12 cellular contexts compared by ENCODE assay signal in genomic region chr17:66386789-66387351, GRCh38.
A peak's percentile ranks its signal among the peaks of the same experiment; 100 is the strongest.
DNase-seq lines count a peak whose midpoint lies in the region; ATAC-seq and TF ChIP-seq lines count a peak whose summit lies in the region.
"Had no signal": no experiment of that assay in that cellular context is flagged by ENCODE, and none has a peak within 500 bp of the region (broad histone marks: within the 10 kb centered on the region; RNA-seq: fewer than 3 reads in every experiment).

No MANE protein-coding gene starts in this region.

- ATAC-seq in CD8-positive, alpha-beta T cell = no peak
- ATAC-seq in activated T-helper 17 cell treated with anti-CD3 and anti-CD28 coated beads, Interleukin-2, amount 50 U/mL, for 72 hours (replicated peaks) = no peak
- peak; percentile 42 for ATAC-seq in left lung

- no peak for TF ChIP-seq CTCF in CD8-positive, alpha-beta T cell (IDR thresholded peaks at IDR 0.05)
- no peak for TF ChIP-seq CTCF in left lung (IDR thresholded peaks at IDR 0.05)

- no peaks in the 10 kb centered on the region for H3K9me3 ChIP-seq in CD8-positive, alpha-beta T cell (ENCODE audit: low read length)
- H3K9me3 ChIP-seq in left lung = no peaks in the 10 kb centered on the region
- H3K9me3 ChIP-seq: neutrophil had no signal

- peak overlapping the region; percentile 67 for H3K27ac Mint-ChIP-seq in CD8-positive, alpha-beta T cell
- H3K27ac Mint-ChIP-seq in activated T-helper 17 cell treated with anti-CD3 and anti-CD28 coated beads, Interleukin-2, amount 50 U/mL, for 72 hours = peak overlapping the region; percentile 1

- POLR2A ChIA-PET in CD8-positive, alpha-beta T cell (lab: Charles Lee) = interaction anchor here (1.2 to 1.5 kb wide), 2 partner anchors 11 to 25 kb away, joined by 3 read pairs; no protein-coding TSS in a partner anchor

- H3K27me3 Mint-ChIP-seq in CD8-positive, alpha-beta T cell (ENCODE audit: low read depth) = no peaks in the 10 kb centered on the region
- H3K27me3 Mint-ChIP-seq in activated T-helper 17 cell treated with anti-CD3 and anti-CD28 coated beads, Interleukin-2, amount 50 U/mL, for 72 hours = no peaks in the 10 kb centered on the region

- intact Hi-C loops in CD8-positive, alpha-beta T cell (cut with DNase I, micrococcal nuclease) = no loop called here
- intact Hi-C loops in left lung (cut with DNase I) = no loop called here

- H3K27ac ChIP-seq in CD8-positive, alpha-beta T cell (ENCODE audit: low read depth, low read length) = no peak overlapping the region
- no peak overlapping the region for H3K27ac ChIP-seq in left lung
- H3K27ac ChIP-seq: neutrophil, SK-N-MC had no signal

- H3K27me3 ChIP-seq in CD8-positive, alpha-beta T cell (ENCODE audit: insufficient read depth, low read length) = no peaks in the 10 kb centered on the region
- no peaks in the 10 kb centered on the region for H3K27me3 ChIP-seq in left lung

- no peak for DNase-seq in CD8-positive, alpha-beta T cell
- peak; percentile 55 for DNase-seq in LoVo (ENCODE audit: low spot score)
- no peak for DNase-seq in left lung
- DNase-seq in foreskin melanocyte = no peak
- DNase-seq in H4 (ENCODE audit: low spot score) = no peak
- no peak for DNase-seq in GM19238 (ENCODE audit: insufficient read length, low spot score)
- no peak for DNase-seq in GDM1 (lab: John Stamatoyannopoulos, UW)
- DNase-seq: activated CD8-positive, alpha-beta memory T cell treated with anti-CD3 and anti-CD28 coated beads for 24 hours had no signal

- H3K36me3 ChIP-seq in CD8-positive, alpha-beta T cell (ENCODE audit: insufficient read depth, low read length) = peaks cover 4% of the 10 kb centered on the region
- no peaks in the 10 kb centered on the region for H3K36me3 ChIP-seq in left lung
- H3K36me3 ChIP-seq: neutrophil had no signal

- CTCF ChIA-PET in CD8-positive, alpha-beta T cell (lab: Charles Lee) = no interaction called here

- peaks cover 27% of the 10 kb centered on the region for H3K36me3 Mint-ChIP-seq in CD8-positive, alpha-beta T cell
- H3K36me3 Mint-ChIP-seq in activated T-helper 17 cell treated with anti-CD3 and anti-CD28 coated beads, Interleukin-2, amount 50 U/mL, for 72 hours (ENCODE audit: low read depth) = peaks cover 45% of the 10 kb centered on the region

- H3K4me3 ChIP-seq in CD8-positive, alpha-beta T cell (ENCODE audit: low read depth, low read length) = no peak overlapping the region
- H3K4me3 ChIP-seq in left lung = no peak overlapping the region
- H3K4me3 ChIP-seq: SK-N-MC had no signal

- H3K9me3 Mint-ChIP-seq in CD8-positive, alpha-beta T cell = no peaks in the 10 kb centered on the region
- no peaks in the 10 kb centered on the region for H3K9me3 Mint-ChIP-seq in activated T-helper 17 cell treated with anti-CD3 and anti-CD28 coated beads, Interleukin-2, amount 50 U/mL, for 72 hours

- H3K4me1 ChIP-seq in CD8-positive, alpha-beta T cell (ENCODE audit: insufficient read depth, low read length) = peaks cover 27% of the 10 kb centered on the region
- peaks cover 0 to 7% of the 10 kb centered on the region in 2 donors for H3K4me1 ChIP-seq in left lung

- no peak overlapping the region for H3K4me3 Mint-ChIP-seq in CD8-positive, alpha-beta T cell
- no peak overlapping the region for H3K4me3 Mint-ChIP-seq in activated T-helper 17 cell treated with anti-CD3 and anti-CD28 coated beads, Interleukin-2, amount 50 U/mL, for 72 hours
- H3K4me3 Mint-ChIP-seq: brain had no signal

- H3K4me1 Mint-ChIP-seq in CD8-positive, alpha-beta T cell (ENCODE audit: low read depth) = peaks cover 67% of the 10 kb centered on the region
- H3K4me1 Mint-ChIP-seq in activated T-helper 17 cell treated with anti-CD3 and anti-CD28 coated beads, Interleukin-2, amount 50 U/mL, for 72 hours = peaks cover 31% of the 10 kb centered on the region
